In genomic region chr3:189937302-189938255, GRCh38 we compare ENCODE assay signal across 14 cellular contexts.
A peak's percentile ranks its signal among the peaks of the same experiment; 100 is the strongest.
DNase-seq lines count a peak whose midpoint lies in the region; ATAC-seq, FAIRE-seq and TF ChIP-seq lines count a peak whose summit lies in the region.
"Had no signal": no experiment of that assay in that cellular context is flagged by ENCODE, and none has a peak within 500 bp of the region (broad histone marks: within the 10 kb centered on the region; RNA-seq: fewer than 3 reads in every experiment).

No MANE protein-coding gene starts in this region.

- peak; percentile 98 for DNase-seq in GM04504 (ENCODE audit: low read depth)
- peak; percentile 100 for DNase-seq in RCC 7860 (ENCODE audit: low spot score)
- no peak for DNase-seq in esophagus squamous epithelium (lab: John Stamatoyannopoulos, UW)
- DNase-seq in renal cortical epithelial cell (ENCODE audit: low read depth): peak; percentile 100
- DNase-seq in KG1 (lab: John Stamatoyannopoulos, UW): no peak
- DNase-seq in testis: no peak
- DNase-seq in DMS53 treated with DMSO at 0.1 percent for 48 hours (lab: John Stamatoyannopoulos, UW; ENCODE audit: unreplicated experiment): no peak
- DNase-seq: DMS153; left cardiac atrium; NCI-H510A; retina; stimulated activated CD8-positive, alpha-beta memory T cell treated with anti-CD3 and anti-CD28 coated beads, Interleukin-4, amount 100 ng/mL, for 48 hours had no signal

- no peaks in the 10 kb centered on the region for H3K9me3 ChIP-seq in esophagus squamous epithelium
- H3K9me3 ChIP-seq in testis: no peaks in the 10 kb centered on the region

- H3K4me1 ChIP-seq in esophagus squamous epithelium (peaks cover 14 to 55% (median 19%) of the 10 kb centered on the region in 3 donors), testis (peaks cover 6% of the 10 kb centered on the region)

- ATAC-seq in GM18867 (IDR thresholded peaks at IDR 0.05; ENCODE audit: unreplicated experiment): no peak

- WGBS in esophagus squamous epithelium, 2 donors: 37 to 38% methylated on average over 9 of the region's 9 CpGs
- 89 to 94% methylated on average over 9 of the region's 9 CpGs for WGBS in testis, 2 donors

- TF ChIP-seq POLR2A in esophagus squamous epithelium (IDR thresholded peaks at IDR 0.05): no peak
- TF ChIP-seq POLR2A in testis (IDR thresholded peaks at IDR 0.05): no peak

- FAIRE-seq in RCC 7860 (lab: Jason Lieb, UNC): peak; percentile 98
- FAIRE-seq: colon had no signal

- TF ChIP-seq CTCF in esophagus squamous epithelium (IDR thresholded peaks at IDR 0.05) (no peak), testis (IDR thresholded peaks at IDR 0.05) (no peak)

- H3K27me3 ChIP-seq in esophagus squamous epithelium: no peaks in the 10 kb centered on the region
- H3K27me3 ChIP-seq in testis: no peaks in the 10 kb centered on the region

- H3K27ac ChIP-seq in esophagus squamous epithelium (peak overlapping the region; percentile 71 to 93 (median 78)), testis (no peak overlapping the region)

- H3K36me3 ChIP-seq in esophagus squamous epithelium: no peaks in the 10 kb centered on the region
- no peaks in the 10 kb centered on the region for H3K36me3 ChIP-seq in testis (ENCODE audit: low read depth, missing control alignments)

- H3K4me3 ChIP-seq in esophagus squamous epithelium (no peak overlapping the region), testis (no peak overlapping the region)

- intact Hi-C loops in esophagus squamous epithelium (cut with DNase I): no loop called here
- intact Hi-C loops in testis (cut with DNase I; ENCODE audit: low total_unique reads): no loop called here

Comparison
In these comparisons a context has a peak if more than half of its experiments do, and no peak if none do; other contexts are left out.
1. DNase-seq: peak in GM04504 (single experiment), RCC 7860 (single experiment) and renal cortical epithelial cell (single experiment); none in esophagus squamous epithelium (single experiment), KG1 (single experiment), testis (single experiment) and DMS53 treated with DMSO at 0.1 percent for 48 hours (single experiment).
2. H3K27ac ChIP-seq: peak in esophagus squamous epithelium (4 of 4); none in testis (0 of 2).